ENCODE assay signal across 31 cellular contexts in the genomic region with DNA sequence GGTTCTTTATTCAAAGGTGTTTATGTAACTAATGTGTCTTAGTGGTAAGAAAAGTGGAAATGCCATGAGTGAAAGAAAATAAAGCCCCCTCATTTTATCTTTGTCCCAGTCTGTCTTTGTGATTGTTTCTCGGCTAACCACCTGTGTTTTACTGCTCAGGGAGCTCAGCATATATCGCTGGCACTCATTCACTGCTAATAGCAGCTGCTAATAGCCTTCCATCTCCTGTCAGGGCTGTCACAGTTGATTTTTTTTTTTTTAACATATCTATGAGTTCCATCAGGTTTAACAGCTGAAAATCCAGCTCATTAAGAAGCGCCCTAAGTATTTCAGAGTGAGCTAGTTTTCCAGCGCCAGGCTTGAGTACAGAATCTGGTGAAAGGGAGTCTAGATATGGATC.
"Had no signal": no experiment of that assay in that cellular context is flagged by ENCODE, and none has a peak within 500 bp of the region (broad histone marks: within the 10 kb centered on the region; RNA-seq: fewer than 3 reads in every experiment).

No MANE protein-coding gene starts in this region.

- H3K36me3 ChIP-seq: adrenal gland, brain microvascular endothelial cell, breast epithelium had no signal

- H3K4me3 ChIP-seq: adrenal gland, body of pancreas, breast epithelium had no signal

- H3K9me3 ChIP-seq: adrenal gland, body of pancreas, breast epithelium had no signal

- DNase-seq: activated B cell treated with CpG ODN at 0.5 μM for 24 hours; activated CD4-positive, alpha-beta memory T cell treated with anti-CD3 and anti-CD28 coated beads for 36 hours; activated CD4-positive, alpha-beta T cell treated with anti-CD3 and anti-CD28 coated beads for 4 hours; activated CD4-positive, alpha-beta T cell treated with anti-CD3 and anti-CD28 coated beads, Interleukin-2, amount 10 ng/mL, durations not matched to agents 24 days and 14 days; activated CD4-positive, alpha-beta T cell treated with anti-CD3 and anti-CD28 coated beads, Interleukin-2, amount 50 U/mL, for 1 hour; activated CD4-positive, alpha-beta T cell treated with anti-CD3 and anti-CD28 coated beads, Interleukin-2, amount 50 U/mL, for 4 hours; activated CD4-positive, CD25-positive, alpha-beta regulatory T cell treated with anti-CD3 and anti-CD28 coated beads, Interleukin-2, amount 50 U/mL, for 72 hours; activated CD8-positive, alpha-beta memory T cell treated with anti-CD3 and anti-CD28 coated beads, Interleukin-2, amount 50 U/mL, for 4 hours; activated CD8-positive, alpha-beta T cell treated with anti-CD3 and anti-CD28 coated beads for 36 hours; activated effector memory CD4-positive, alpha-beta T cell treated with anti-CD3 and anti-CD28 coated beads, Interleukin-2, amount 50 U/mL, for 16 hours; activated gamma-delta T cell treated with Interleukin-2 at 50 U/mL for 16 hours; activated naive CD4-positive, alpha-beta T cell; activated naive CD4-positive, alpha-beta T cell treated with anti-CD3 and anti-CD28 coated beads for 36 hours; activated naive CD4-positive, alpha-beta T cell treated with anti-CD3 and anti-CD28 coated beads, Interleukin-2, amount 50 U/mL, for 16 hours; activated naive CD8-positive, alpha-beta T cell treated with anti-CD3 and anti-CD28 coated beads for 36 hours; activated T-cell treated with anti-CD3 and anti-CD28 coated beads for 4 hours; activated T-cell treated with anti-CD3 and anti-CD28 coated beads, Interleukin-2, amount 50 U/mL, for 1 hour; activated T-cell treated with anti-CD3 and anti-CD28 coated beads, Interleukin-2, amount 50 U/mL, for 4 hours; activated T-cell treated with anti-CD3 and anti-CD28 coated beads, Interleukin-2, amount 50 U/mL, for 72 hours; adrenal gland; amniotic stem cell; aorta; body of pancreas; brain microvascular endothelial cell; central memory CD4-positive, alpha-beta T cell; T-helper 1 cell; T-helper 2 cell; T-helper 9 cell had no signal

- H3K27ac ChIP-seq: adrenal gland, body of pancreas, brain microvascular endothelial cell, breast epithelium, VCaP had no signal

- H3K27me3 ChIP-seq: adrenal gland, body of pancreas, brain microvascular endothelial cell had no signal

- FAIRE-seq: TTC549 had no signal
